In genomic region chr10:119479532-119479931, GRCh38 we compare ENCODE assay signal across 1 cellular context.
TF ChIP-seq lines count a peak whose summit lies in the region.

No MANE protein-coding gene starts in this region.

TF ChIP-seq in HCT116, 20 proteins besides CTCF, POLR2A, EP300 and RAD21:
- TF ChIP-seq ZBTB33 (IDR thresholded peaks at IDR 0.05; ENCODE audit: extremely low read depth, insufficient replicate concordance, low read length) (no peak), ZNF274 (IDR thresholded peaks at IDR 0.05; ENCODE audit: low read depth, low read length) (no peak), FOSL1 (IDR thresholded peaks at IDR 0.05; ENCODE audit: low read depth) (no peak)
